Comparison of ENCODE assay signal across 8 cellular contexts in genomic region chr2:25286025-25286400, GRCh38. TPM values are rescaled to one million over a fixed set of nuclear protein-coding genes. Genes with fewer than 3 reads are reported as not detected.
DNase-seq lines count a peak whose midpoint lies in the region; ATAC-seq and TF ChIP-seq lines count a peak whose summit lies in the region.

No MANE protein-coding gene starts in this region.

- peaks cover 11% of the 10 kb centered on the region for H3K36me3 Mint-ChIP-seq in type B pancreatic cell

- ATAC-seq in GM19468 (IDR thresholded peaks at IDR 0.05; ENCODE audit: extremely low read depth, unreplicated experiment), result peak; percentile 43

- no peaks in the 10 kb centered on the region for H3K9me3 Mint-ChIP-seq in type B pancreatic cell

- DNase-seq in AML-193 (lab: John Stamatoyannopoulos, UW), result peak; percentile 53 to 63
- peak; percentile 59 for DNase-seq in NOMO-1 treated with DMSO at 0.1 percent for 48 hours (lab: John Stamatoyannopoulos, UW; ENCODE audit: unreplicated experiment)
- DNase-seq in activated effector memory CD4-positive, alpha-beta T cell treated with anti-CD3 and anti-CD28 coated beads, Interleukin-2, amount 50 U/mL, for 16 hours, result peak; percentile 85
- peak; percentile 54 for DNase-seq in mucosa of gallbladder (ENCODE audit: low spot score)
- no peak for DNase-seq in type B pancreatic cell (ENCODE audit: extremely low spot score, unreplicated experiment)
- no peak for DNase-seq in NCI-H748 (lab: John Stamatoyannopoulos, UW; ENCODE audit: unreplicated experiment)
- no peak for DNase-seq in NCI-H524 treated with DMSO at 0.1 percent for 48 hours (lab: John Stamatoyannopoulos, UW)

- H3K4me3 Mint-ChIP-seq in type B pancreatic cell, result no peak overlapping the region

- no peak overlapping the region for H3K27ac Mint-ChIP-seq in type B pancreatic cell

- H3K27me3 Mint-ChIP-seq in type B pancreatic cell, result no peaks in the 10 kb centered on the region

- H3K4me1 Mint-ChIP-seq in type B pancreatic cell (ENCODE audit: unreplicated experiment), result peaks cover 7% of the 10 kb centered on the region

- TF ChIP-seq CTCF in type B pancreatic cell (conservative IDR thresholded peaks at IDR 0.05), result no peak

RNA-seq across cellular contexts. Expression of gene DNMT3A, which starts 55.7 kb away (rescaled TPM):
- total RNA-seq in mucosa of gallbladder (51.2 TPM), type B pancreatic cell (ENCODE audit: low replicate concordance) (97.6 and 139 TPM in 2 replicates)

Comparison
In these comparisons a context has a peak if more than half of its experiments do, and no peak if none do; other contexts are left out.
1. DNase-seq: peak in AML-193 (2 of 2), NOMO-1 treated with DMSO at 0.1 percent for 48 hours (single experiment), activated effector memory CD4-positive, alpha-beta T cell treated with anti-CD3 and anti-CD28 coated beads, Interleukin-2, amount 50 U/mL, for 16 hours (single experiment) and mucosa of gallbladder (single experiment); none in type B pancreatic cell (single experiment), NCI-H748 (single experiment) and NCI-H524 treated with DMSO at 0.1 percent for 48 hours (single experiment).